Comparison of ENCODE assay signal across 23 cellular contexts in genomic region chr11:59265735-59266134, GRCh38. TPM values are rescaled to one million over a fixed set of nuclear protein-coding genes. Genes with fewer than 3 reads are reported as not detected.
"Had no signal": no experiment of that assay in that cellular context is flagged by ENCODE, and none has a peak within 500 bp of the region (broad histone marks: within the 10 kb centered on the region; RNA-seq: fewer than 3 reads in every experiment).

No MANE protein-coding gene starts in this region.

- DNase-seq: dermis blood vessel endothelial cell; heart left ventricle; hippocampal formation; left colon; left ventricle myocardium superior; mesendoderm; naive thymus-derived CD4-positive, alpha-beta T cell; nephron progenitor cell; ovary; sigmoid colon; stimulated activated CD4-positive, alpha-beta T cell treated with anti-CD3 and anti-CD28 coated beads, Interleukin-2, amount 100 ng/mL, for 24 hours; stimulated activated CD4-positive, alpha-beta T cell treated with anti-CD3 and anti-CD28 coated beads, Interleukin-4, amount 100 ng/mL, for 4 hours; stimulated activated naive CD4-positive, alpha-beta T cell; stomach; substantia nigra; transverse colon had no signal

- H3K9me3 Mint-ChIP-seq: naive thymus-derived CD4-positive, alpha-beta T cell; nephron progenitor cell had no signal

- H3K9me3 ChIP-seq: heart left ventricle, ovary, right atrium auricular region, sigmoid colon, stomach, thoracic aorta, transverse colon had no signal

- H3K27ac ChIP-seq: heart left ventricle, ovary, right atrium auricular region, sigmoid colon, skin epidermis, stomach, thoracic aorta, transverse colon had no signal

- ATAC-seq: heart left ventricle; left colon; left ventricle myocardium superior; naive thymus-derived CD4-positive, alpha-beta T cell had no signal

- H3K27ac Mint-ChIP-seq: naive thymus-derived CD4-positive, alpha-beta T cell; nephron progenitor cell had no signal

- H3K27me3 ChIP-seq: heart left ventricle, ovary, right atrium auricular region, sigmoid colon, stomach, transverse colon had no signal

- H3K27me3 Mint-ChIP-seq: naive thymus-derived CD4-positive, alpha-beta T cell had no signal

- H3K36me3 ChIP-seq: heart left ventricle, ovary, right atrium auricular region, sigmoid colon, stomach, thoracic aorta, transverse colon had no signal

- H3K4me3 Mint-ChIP-seq: naive thymus-derived CD4-positive, alpha-beta T cell; nephron progenitor cell had no signal

- H3K4me3 ChIP-seq: heart left ventricle, lung, ovary, right atrium auricular region, sigmoid colon, skin epidermis, stomach, thoracic aorta, transverse colon had no signal

- H3K36me3 Mint-ChIP-seq: naive thymus-derived CD4-positive, alpha-beta T cell had no signal

RNA-seq across cellular contexts. Expression of gene MPEG1, which starts 53.0 kb away (rescaled TPM):
- total RNA-seq: dermis blood vessel endothelial cell, endothelial cell of umbilical vein, glomerular endothelial cell, kidney epithelial cell had no signal
- polyA plus RNA-seq: endothelial cell of umbilical vein had no signal
